In genomic region chr13:57527114-57527770, GRCh38 we compare ENCODE assay signal across 27 cellular contexts.
"Had no signal": no experiment of that assay in that cellular context is flagged by ENCODE, and none has a peak within 500 bp of the region (broad histone marks: within the 10 kb centered on the region; RNA-seq: fewer than 3 reads in every experiment).

No MANE protein-coding gene starts in this region.

- H3K27ac Mint-ChIP-seq: activated CD8-positive, alpha-beta memory T cell treated with anti-CD3 and anti-CD28 coated beads, Interleukin-2, amount 10 ng/mL, durations not matched to agents 7 days and 5 days; activated naive CD4-positive, alpha-beta T cell treated with anti-CD3 and anti-CD28 coated beads, Interleukin-2, amount 50 U/mL, for 24 hours; activated T-cell treated with anti-CD3 and anti-CD28 coated beads, Interleukin-2, amount 50 U/mL, for 24 hours; activated T-helper 1 cell treated with anti-CD3 and anti-CD28 coated beads, Interleukin-12 subunit alpha, Interleukin-12 subunit beta, Interleukin-2, Interleukin-4 antibody, amounts not matched to agents 30 ng/mL and 10 ng/mL and 1 ng/mL, durations not matched to agents 14 hours and 24 hours and 36 hours; T-helper 1 cell treated with Interleukin-12 subunit alpha and Interleukin-12 subunit beta and Interleukin-4 antibody, amounts not matched to agents 30 μg/mL and 1 μg/mL, for 36 hours; WTC11 had no signal

- H3K27me3 Mint-ChIP-seq: activated CD8-positive, alpha-beta memory T cell treated with anti-CD3 and anti-CD28 coated beads, Interleukin-2, amount 10 ng/mL, durations not matched to agents 7 days and 5 days; activated naive CD4-positive, alpha-beta T cell treated with anti-CD3 and anti-CD28 coated beads, Interleukin-2, amount 50 U/mL, for 24 hours; activated T-cell treated with anti-CD3 and anti-CD28 coated beads, Interleukin-2, amount 50 U/mL, for 24 hours had no signal

- H3K27ac ChIP-seq: breast epithelium, KMS-11, Peyer's patch, SJSA1 had no signal

- H3K9me3 ChIP-seq: Peyer's patch, SJSA1 had no signal

- H3K27me3 ChIP-seq: breast epithelium, Peyer's patch, SJSA1 had no signal

- H3K36me3 Mint-ChIP-seq: activated CD8-positive, alpha-beta memory T cell treated with anti-CD3 and anti-CD28 coated beads, Interleukin-2, amount 10 ng/mL, durations not matched to agents 7 days and 5 days; activated naive CD4-positive, alpha-beta T cell treated with anti-CD3 and anti-CD28 coated beads, Interleukin-2, amount 50 U/mL, for 24 hours had no signal

- H3K4me1 Mint-ChIP-seq: activated CD8-positive, alpha-beta memory T cell treated with anti-CD3 and anti-CD28 coated beads, Interleukin-2, amount 10 ng/mL, durations not matched to agents 7 days and 5 days; activated naive CD4-positive, alpha-beta T cell treated with anti-CD3 and anti-CD28 coated beads, Interleukin-2, amount 50 U/mL, for 24 hours; WTC11 had no signal

- H3K4me3 Mint-ChIP-seq: activated CD8-positive, alpha-beta memory T cell treated with anti-CD3 and anti-CD28 coated beads, Interleukin-2, amount 10 ng/mL, durations not matched to agents 7 days and 5 days; activated naive CD4-positive, alpha-beta T cell treated with anti-CD3 and anti-CD28 coated beads, Interleukin-2, amount 50 U/mL, for 24 hours; activated T-cell treated with anti-CD3 and anti-CD28 coated beads, Interleukin-2, amount 50 U/mL, for 24 hours; activated T-helper 1 cell treated with anti-CD3 and anti-CD28 coated beads, Interleukin-12 subunit alpha, Interleukin-12 subunit beta, Interleukin-2, Interleukin-4 antibody, amounts not matched to agents 30 ng/mL and 10 ng/mL and 1 ng/mL, durations not matched to agents 14 hours and 24 hours and 36 hours; T-helper 1 cell treated with Interleukin-12 subunit alpha and Interleukin-12 subunit beta and Interleukin-4 antibody, amounts not matched to agents 30 μg/mL and 1 μg/mL, for 36 hours; WTC11 had no signal

- DNase-seq: activated CD4-positive, alpha-beta T cell treated with anti-CD3 and anti-CD28 coated beads for 48 hours; activated CD4-positive, alpha-beta T cell treated with anti-CD3 and anti-CD28 coated beads, Interleukin-2, amount 50 U/mL, for 4 hours; activated CD4-positive, CD25-positive, alpha-beta regulatory T cell treated with anti-CD3 and anti-CD28 coated beads, Interleukin-2, amount 50 U/mL, for 72 hours; activated CD8-positive, alpha-beta memory T cell treated with anti-CD3 and anti-CD28 coated beads, Interleukin-2, amount 10 ng/mL, durations not matched to agents 7 days and 5 days; activated effector memory CD4-positive, alpha-beta T cell treated with Interleukin-2 at 50 U/mL for 16 hours; activated naive CD4-positive, alpha-beta T cell; activated T-cell treated with anti-CD3 and anti-CD28 coated beads, Interleukin-2, amount 50 U/mL, for 24 hours; aorta; caudate nucleus; NCI-H1092 treated with DMSO at 0.1 percent for 48 hours; NCI-H1417 treated with DMSO at 0.1 percent for 48 hours; NCI-H1694; NCI-H2029; NCI-H2107; NCI-H2171 treated with DMSO at 0.1 percent for 48 hours; NCI-H226; NCI-H526; NK-92 treated with Interleukin-12 subunit alpha and Interleukin-12 subunit beta, amount 100 ng/mL, for 24 hours; Peyer's patch; SHP77 had no signal

- ATAC-seq: activated CD8-positive, alpha-beta memory T cell treated with anti-CD3 and anti-CD28 coated beads, Interleukin-2, amount 10 ng/mL, durations not matched to agents 7 days and 5 days; WTC11 had no signal

- H3K4me1 ChIP-seq: breast epithelium, Peyer's patch, SJSA1 had no signal

- H3K36me3 ChIP-seq: breast epithelium, Peyer's patch, SJSA1 had no signal

- H3K4me3 ChIP-seq: breast epithelium, Peyer's patch, SJSA1 had no signal
